In the genomic region with DNA sequence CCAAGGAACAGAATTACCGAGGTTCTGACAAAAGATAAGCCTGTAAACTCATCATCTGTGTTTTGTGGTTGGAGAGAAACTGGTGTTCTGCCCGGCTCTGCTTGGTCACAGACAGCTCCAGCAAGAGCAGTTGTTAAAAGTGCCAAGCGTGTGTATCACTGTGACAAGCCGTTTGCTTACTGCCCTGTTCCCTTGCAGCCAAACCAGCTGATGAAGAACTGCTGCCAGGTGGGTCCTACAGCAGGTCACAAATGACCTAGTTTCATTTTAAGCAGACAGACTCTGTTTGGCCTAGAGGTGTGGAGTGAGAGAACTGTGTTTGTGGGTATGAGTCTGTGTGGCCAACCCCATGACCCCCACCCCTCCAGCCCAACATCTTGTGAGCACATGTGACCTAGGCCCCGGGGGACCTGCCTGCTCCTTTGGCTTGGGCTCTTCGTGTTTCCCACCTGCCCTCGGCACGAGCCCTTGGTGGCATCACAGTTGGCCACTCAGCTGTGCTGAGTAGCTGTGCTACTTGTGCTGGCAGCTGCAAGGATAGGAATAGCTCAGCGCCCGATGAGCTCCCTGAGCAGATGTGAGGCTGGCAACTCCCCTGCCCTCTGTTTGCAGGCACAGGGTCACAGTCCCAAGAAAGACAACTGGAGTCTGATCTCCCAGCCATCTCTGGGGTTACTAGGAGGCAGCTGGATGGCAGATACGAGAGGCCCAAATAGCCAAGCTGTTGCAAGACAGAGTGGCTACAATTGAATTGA, we compare ENCODE assay signal across 1 cellular context.
TF ChIP-seq lines count a peak whose summit lies in the region.

No MANE protein-coding gene starts in this region.

TF ChIP-seq in IMR-90, 13 proteins besides CTCF, POLR2A, EP300 and RAD21:
- TF ChIP-seq, protein P1, sequence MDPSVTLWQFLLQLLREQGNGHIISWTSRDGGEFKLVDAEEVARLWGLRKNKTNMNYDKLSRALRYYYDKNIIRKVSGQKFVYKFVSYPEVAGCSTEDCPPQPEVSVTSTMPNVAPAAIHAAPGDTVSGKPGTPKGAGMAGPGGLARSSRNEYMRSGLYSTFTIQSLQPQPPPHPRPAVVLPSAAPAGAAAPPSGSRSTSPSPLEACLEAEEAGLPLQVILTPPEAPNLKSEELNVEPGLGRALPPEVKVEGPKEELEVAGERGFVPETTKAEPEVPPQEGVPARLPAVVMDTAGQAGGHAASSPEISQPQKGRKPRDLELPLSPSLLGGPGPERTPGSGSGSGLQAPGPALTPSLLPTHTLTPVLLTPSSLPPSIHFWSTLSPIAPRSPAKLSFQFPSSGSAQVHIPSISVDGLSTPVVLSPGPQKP (IDR thresholded peaks at IDR 0.05; ENCODE audit: borderline replicate concordance, low read depth, low read length) = no peak
TF ChIP-seq in IMR-90: peak in this region for 0.
